In genomic region chr5:89313804-89314588, GRCh38 we compare ENCODE assay signal across 1 cellular context.
TF ChIP-seq lines count a peak whose summit lies in the region.

No MANE protein-coding gene starts in this region.

TF ChIP-seq in GM23338, 12 proteins besides CTCF, POLR2A, EP300 and RAD21 (continued from another document):
- TF ChIP-seq REST (IDR thresholded peaks at IDR 0.05; ENCODE audit: unreplicated experiment), result no peak
- TF ChIP-seq NANOG (IDR thresholded peaks at IDR 0.05; ENCODE audit: borderline replicate concordance), result no peak
- TF ChIP-seq STAT1 (IDR thresholded peaks at IDR 0.05; ENCODE audit: unreplicated experiment), result no peak
